ENCODE assay signal across 9 cellular contexts in the genomic region with DNA sequence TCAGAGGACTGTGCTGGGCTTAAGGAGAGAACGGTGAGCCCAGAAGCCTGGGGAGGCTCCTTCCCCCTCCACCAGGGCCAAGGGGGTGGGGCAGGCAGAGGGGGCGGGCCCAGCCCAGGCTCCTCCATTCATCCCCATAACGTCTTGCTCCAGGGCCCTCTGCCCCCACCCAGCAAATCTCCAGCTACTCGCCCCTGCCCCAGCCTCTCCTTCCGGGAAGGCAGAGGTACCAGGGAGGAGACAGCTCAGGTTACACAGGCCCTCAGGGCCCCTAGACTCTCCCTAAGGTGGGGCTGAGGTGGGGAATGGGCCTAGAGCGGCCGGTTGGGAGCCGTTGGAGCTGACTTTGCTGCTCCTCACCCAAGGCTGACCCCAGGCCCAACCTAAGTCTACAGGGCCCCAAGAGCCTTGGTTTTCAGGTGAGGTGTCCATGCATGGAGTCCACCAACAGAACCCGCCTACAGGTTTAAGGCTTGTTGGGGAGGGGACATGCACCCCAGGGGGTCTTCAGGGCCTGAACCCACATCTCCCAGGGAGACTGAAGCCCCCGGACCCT. TPM values are rescaled to one million over a fixed set of nuclear protein-coding genes. Genes with fewer than 3 reads are reported as not detected.
DNase-seq lines count a peak whose midpoint lies in the region.
"Had no signal": no experiment of that assay in that cellular context is flagged by ENCODE, and none has a peak within 500 bp of the region (broad histone marks: within the 10 kb centered on the region; RNA-seq: fewer than 3 reads in every experiment).

No MANE protein-coding gene starts in this region.

- no peak overlapping the region for H3K27ac Mint-ChIP-seq in activated T-helper 1 cell treated with anti-CD3 and anti-CD28 coated beads, Interleukin-12 subunit alpha, Interleukin-12 subunit beta, Interleukin-2, Interleukin-4 antibody, amounts not matched to agents 30 ng/mL and 10 ng/mL and 1 ng/mL, durations not matched to agents 14 hours and 24 hours and 36 hours
- H3K27ac Mint-ChIP-seq: stimulated activated naive CD8-positive, alpha-beta T cell treated with anti-CD3 and anti-CD28 coated beads, Interleukin-15, Interleukin-2, amounts not matched to agents 100 ng/mL and 50 ng/mL, for 24 hours had no signal

- peak overlapping the region; percentile 73 for H3K4me3 ChIP-seq in iPS-15b (ENCODE audit: low read depth, low read length)
- peak overlapping the region; percentile 83 to 92 for H3K4me3 ChIP-seq in stomach smooth muscle (ENCODE audit: low read length in 2 of 2)

- H3K36me3 ChIP-seq in iPS-15b (ENCODE audit: control insufficient read depth, insufficient read depth, low read length): peaks cover 16% of the 10 kb centered on the region
- H3K36me3 ChIP-seq in stomach smooth muscle (ENCODE audit: control insufficient read depth in 2 of 2, insufficient read depth in 2 of 2, low read length in 2 of 2): peaks cover 4% of the 10 kb centered on the region in 2 donors

- H3K27ac ChIP-seq in stomach smooth muscle (ENCODE audit: low read length): peak overlapping the region; percentile 87

- H3K9me3 ChIP-seq in iPS-15b (ENCODE audit: control insufficient read depth, insufficient read depth, low read length): no peaks in the 10 kb centered on the region
- no peaks in the 10 kb centered on the region for H3K9me3 ChIP-seq in stomach smooth muscle (ENCODE audit: control insufficient read depth in 2 of 2, low read length in 2 of 2)

- no peaks in the 10 kb centered on the region for H3K4me1 Mint-ChIP-seq in activated T-helper 1 cell treated with anti-CD3 and anti-CD28 coated beads, Interleukin-12 subunit alpha, Interleukin-12 subunit beta, Interleukin-2, Interleukin-4 antibody, amounts not matched to agents 30 ng/mL and 10 ng/mL and 1 ng/mL, durations not matched to agents 14 hours and 24 hours and 36 hours (ENCODE audit: low read depth)

- peak overlapping the region; percentile 26 for H3K4me3 Mint-ChIP-seq in activated T-helper 1 cell treated with anti-CD3 and anti-CD28 coated beads, Interleukin-12 subunit alpha, Interleukin-12 subunit beta, Interleukin-2, Interleukin-4 antibody, amounts not matched to agents 30 ng/mL and 10 ng/mL and 1 ng/mL, durations not matched to agents 14 hours and 24 hours and 36 hours

- H3K27me3 Mint-ChIP-seq in activated T-helper 1 cell treated with anti-CD3 and anti-CD28 coated beads, Interleukin-12 subunit alpha, Interleukin-12 subunit beta, Interleukin-2, Interleukin-4 antibody, amounts not matched to agents 30 ng/mL and 10 ng/mL and 1 ng/mL, durations not matched to agents 14 hours and 24 hours and 36 hours (ENCODE audit: insufficient read depth): peaks cover 26% of the 10 kb centered on the region

- intact Hi-C loops in activated T-helper 1 cell treated with anti-CD3 and anti-CD28 coated beads, Interleukin-12 subunit alpha, Interleukin-12 subunit beta, Interleukin-2, Interleukin-4 antibody, amounts not matched to agents 30 ng/mL and 10 ng/mL and 1 ng/mL, durations not matched to agents 14 hours and 24 hours and 36 hours (cut with micrococcal nuclease): loop anchor here (5.0 kb wide), 1 partner anchor 64 kb away; the partner anchor contains the start of gene ADRM1

- no peaks in the 10 kb centered on the region for H3K27me3 ChIP-seq in iPS-15b (ENCODE audit: control insufficient read depth, insufficient read depth, low read length)
- H3K27me3 ChIP-seq in stomach smooth muscle (ENCODE audit: control insufficient read depth in 1 of 2, insufficient read depth in 2 of 2, low read length in 2 of 2): no peaks in the 10 kb centered on the region

- no peaks in the 10 kb centered on the region for H3K9me3 Mint-ChIP-seq in activated T-helper 1 cell treated with anti-CD3 and anti-CD28 coated beads, Interleukin-12 subunit alpha, Interleukin-12 subunit beta, Interleukin-2, Interleukin-4 antibody, amounts not matched to agents 30 ng/mL and 10 ng/mL and 1 ng/mL, durations not matched to agents 14 hours and 24 hours and 36 hours
- H3K9me3 Mint-ChIP-seq: stimulated activated naive CD8-positive, alpha-beta T cell treated with anti-CD3 and anti-CD28 coated beads, Interleukin-15, Interleukin-2, amounts not matched to agents 100 ng/mL and 50 ng/mL, for 24 hours had no signal

- H3K9ac ChIP-seq in iPS-15b (ENCODE audit: low read depth, low read length) (peak overlapping the region; percentile 47), stomach smooth muscle (ENCODE audit: low read length in 2 of 2) (peak overlapping the region; percentile 76 to 87)

- peaks cover 20% of the 10 kb centered on the region for H3K4me1 ChIP-seq in iPS-15b (ENCODE audit: control insufficient read depth, insufficient read depth, low read length)
- peaks cover 90% of the 10 kb centered on the region for H3K4me1 ChIP-seq in stomach smooth muscle (ENCODE audit: control insufficient read depth, insufficient read depth, low read length)

- no peaks in the 10 kb centered on the region for H3K36me3 Mint-ChIP-seq in activated T-helper 1 cell treated with anti-CD3 and anti-CD28 coated beads, Interleukin-12 subunit alpha, Interleukin-12 subunit beta, Interleukin-2, Interleukin-4 antibody, amounts not matched to agents 30 ng/mL and 10 ng/mL and 1 ng/mL, durations not matched to agents 14 hours and 24 hours and 36 hours (ENCODE audit: low read depth)

- DNase-seq in NCI-H146 (lab: John Stamatoyannopoulos, UW) (peak; percentile 39), NCI-H146 treated with DMSO at 0.1 percent for 48 hours (lab: John Stamatoyannopoulos, UW; ENCODE audit: unreplicated experiment) (no peak), NCI-H1048 (lab: John Stamatoyannopoulos, UW) (no peak), amniotic stem cell (lab: John Stamatoyannopoulos, UW) (no peak), activated gamma-delta T cell (lab: John Stamatoyannopoulos, UW) (no peak)
- DNase-seq in activated T-helper 1 cell treated with anti-CD3 and anti-CD28 coated beads, Interleukin-12 subunit alpha, Interleukin-12 subunit beta, Interleukin-2, Interleukin-4 antibody, amounts not matched to agents 30 ng/mL and 10 ng/mL and 1 ng/mL, durations not matched to agents 14 hours and 24 hours and 36 hours (ENCODE audit: low spot score): no peak

RNA-seq across cellular contexts. Expression of gene LAMA5, which starts 1.2 kb away (rescaled TPM):
- total RNA-seq in activated T-helper 1 cell treated with anti-CD3 and anti-CD28 coated beads, Interleukin-12 subunit alpha, Interleukin-12 subunit beta, Interleukin-2, Interleukin-4 antibody, amounts not matched to agents 30 ng/mL and 10 ng/mL and 1 ng/mL, durations not matched to agents 14 hours and 24 hours and 36 hours: 0.83 and 1.2 TPM in 2 replicates

RNA-seq across cellular contexts. Expression of gene RPS21, which starts 21.0 kb away (rescaled TPM):
- total RNA-seq in activated T-helper 1 cell treated with anti-CD3 and anti-CD28 coated beads, Interleukin-12 subunit alpha, Interleukin-12 subunit beta, Interleukin-2, Interleukin-4 antibody, amounts not matched to agents 30 ng/mL and 10 ng/mL and 1 ng/mL, durations not matched to agents 14 hours and 24 hours and 36 hours: 1,907 and 1,920 TPM in 2 replicates

RNA-seq across cellular contexts. Expression of gene CABLES2, which starts 41.2 kb away (rescaled TPM):
- total RNA-seq in activated T-helper 1 cell treated with anti-CD3 and anti-CD28 coated beads, Interleukin-12 subunit alpha, Interleukin-12 subunit beta, Interleukin-2, Interleukin-4 antibody, amounts not matched to agents 30 ng/mL and 10 ng/mL and 1 ng/mL, durations not matched to agents 14 hours and 24 hours and 36 hours: 12.9 and 15.7 TPM in 2 replicates
